ENCODE assay signal across 19 cellular contexts in genomic region chr20:50596694-50597021, GRCh38.
A peak's percentile ranks its signal among the peaks of the same experiment; 100 is the strongest.
DNase-seq lines count a peak whose midpoint lies in the region; ATAC-seq and TF ChIP-seq lines count a peak whose summit lies in the region.
"Had no signal": no experiment of that assay in that cellular context is flagged by ENCODE, and none has a peak within 500 bp of the region (broad histone marks: within the 10 kb centered on the region; RNA-seq: fewer than 3 reads in every experiment).

No MANE protein-coding gene starts in this region.

- no peak for DNase-seq in activated naive CD4-positive, alpha-beta T cell treated with anti-CD3 and anti-CD28 coated beads, Interleukin-2, amount 50 U/mL, for 72 hours (ENCODE audit: low spot score in 2 of 2)
- DNase-seq in activated naive CD4-positive, alpha-beta T cell (lab: John Stamatoyannopoulos, UW) = no peak
- DNase-seq in Panc1 (ENCODE audit: low read depth, low spot score) (no peak), neural progenitor cell (ENCODE audit: low spot score) (no peak)
- no peak for DNase-seq in effector CD4-positive, alpha-beta T cell
- DNase-seq: 8988T, EL, GF-D8, HFFc6, Kasumi-1, NCI-H1694, NCI-H2081, NCI-H2171, NCI-H526, RPMI8226, SHP77 had no signal

- H3K27me3 Mint-ChIP-seq in neural progenitor cell (ENCODE audit: insufficient read depth, low read depth) = peaks cover 2% of the 10 kb centered on the region

- no peaks in the 10 kb centered on the region for H3K79me2 ChIP-seq in neural progenitor cell (ENCODE audit: low read depth)

- H3K36me3 ChIP-seq in Panc1 (ENCODE audit: control insufficient read depth, insufficient read depth, low read length) (no peaks in the 10 kb centered on the region), neural progenitor cell (no peaks in the 10 kb centered on the region)

- H3K27ac ChIP-seq in Panc1 (ENCODE audit: low read length) (peak overlapping the region; percentile 71), neural progenitor cell (no peak overlapping the region)
- H3K27ac ChIP-seq: C4-2B had no signal

- POLR2A ChIA-PET in Panc1 (lab: Charles Lee) = interaction anchor here (0.6 kb wide), 1 partner anchor 376 kb away, joined by 3 read pairs; no protein-coding TSS in a partner anchor

- peak overlapping the region; percentile 15 for H2AFZ ChIP-seq in neural progenitor cell (replicated peaks)

- H3K4me1 ChIP-seq in Panc1 (ENCODE audit: control insufficient read depth, insufficient read depth, low read length) = peaks cover 52% of the 10 kb centered on the region
- H3K4me1 ChIP-seq in neural progenitor cell = peaks cover 11% of the 10 kb centered on the region

- in situ Hi-C loops in Panc1 (cut with HindIII; ENCODE audit: low pct_unique_long_range_greater_than_20kb, low sequenced_read_pairs) = no loop called here

- H3K27me3 ChIP-seq in Panc1 (ENCODE audit: control insufficient read depth, insufficient read depth, low read length) = no peaks in the 10 kb centered on the region
- no peaks in the 10 kb centered on the region for H3K27me3 ChIP-seq in neural progenitor cell

- CTCF ChIA-PET in Panc1 (lab: Charles Lee) = no interaction called here

- H3K4me3 ChIP-seq in Panc1 (ENCODE audit: low read depth in 2 of 2, low read length in 2 of 2) = no peak overlapping the region
- no peak overlapping the region for H3K4me3 ChIP-seq in neural progenitor cell

- H3K36me3 Mint-ChIP-seq in activated naive CD4-positive, alpha-beta T cell treated with anti-CD3 and anti-CD28 coated beads, Interleukin-2, amount 50 U/mL, for 72 hours = no peaks in the 10 kb centered on the region
- no peaks in the 10 kb centered on the region for H3K36me3 Mint-ChIP-seq in neural progenitor cell

- no peaks in the 10 kb centered on the region for H3F3A ChIP-seq in neural progenitor cell (ENCODE audit: low read depth)

- H3K9me3 ChIP-seq in Panc1 (ENCODE audit: control insufficient read depth, insufficient read depth, low read depth, low read length) (no peaks in the 10 kb centered on the region), neural progenitor cell (ENCODE audit: low read depth) (no peaks in the 10 kb centered on the region)

- peaks cover 4% of the 10 kb centered on the region for H3K4me1 Mint-ChIP-seq in neural progenitor cell

- H3K4me2 ChIP-seq in neural progenitor cell = no peak overlapping the region

- intact Hi-C loops in Panc1 (cut with micrococcal nuclease; ENCODE audit: unreplicated experiment) = no loop called here

- TF ChIP-seq CTCF in Panc1 (IDR thresholded peaks at IDR 0.05) = no peak
- no peak for TF ChIP-seq CTCF in neural progenitor cell (IDR thresholded peaks at IDR 0.05)

- H3K9me3 Mint-ChIP-seq in activated naive CD4-positive, alpha-beta T cell treated with anti-CD3 and anti-CD28 coated beads, Interleukin-2, amount 50 U/mL, for 72 hours = no peaks in the 10 kb centered on the region
- no peaks in the 10 kb centered on the region for H3K9me3 Mint-ChIP-seq in neural progenitor cell
- H3K9me3 Mint-ChIP-seq: HFFc6 had no signal

- H4K20me1 ChIP-seq in neural progenitor cell (ENCODE audit: low read depth) = no peaks in the 10 kb centered on the region

- H3K27ac Mint-ChIP-seq in activated naive CD4-positive, alpha-beta T cell treated with anti-CD3 and anti-CD28 coated beads, Interleukin-2, amount 50 U/mL, for 72 hours = peak overlapping the region; percentile 58 to 97
- peak overlapping the region; percentile 90 for H3K27ac Mint-ChIP-seq in neural progenitor cell
- H3K27ac Mint-ChIP-seq: HFFc6 had no signal

- no peak for ATAC-seq in activated naive CD4-positive, alpha-beta T cell treated with anti-CD3 and anti-CD28 coated beads, Interleukin-2, amount 50 U/mL, for 72 hours
- no peak for ATAC-seq in Panc1
- ATAC-seq in HG03460 (IDR thresholded peaks at IDR 0.05; ENCODE audit: unreplicated experiment) = no peak
- no peak for ATAC-seq in HG03039 (IDR thresholded peaks at IDR 0.05; ENCODE audit: unreplicated experiment)

- no peak overlapping the region for H3K9ac ChIP-seq in neural progenitor cell

- no TSS peak for BruUV-seq in Panc1 (replicated peaks; lab: Mats Ljungman, UMichigan)

- no peak overlapping the region for H3K4me3 Mint-ChIP-seq in neural progenitor cell
- H3K4me3 Mint-ChIP-seq: HFFc6 had no signal
